In the genomic region with DNA sequence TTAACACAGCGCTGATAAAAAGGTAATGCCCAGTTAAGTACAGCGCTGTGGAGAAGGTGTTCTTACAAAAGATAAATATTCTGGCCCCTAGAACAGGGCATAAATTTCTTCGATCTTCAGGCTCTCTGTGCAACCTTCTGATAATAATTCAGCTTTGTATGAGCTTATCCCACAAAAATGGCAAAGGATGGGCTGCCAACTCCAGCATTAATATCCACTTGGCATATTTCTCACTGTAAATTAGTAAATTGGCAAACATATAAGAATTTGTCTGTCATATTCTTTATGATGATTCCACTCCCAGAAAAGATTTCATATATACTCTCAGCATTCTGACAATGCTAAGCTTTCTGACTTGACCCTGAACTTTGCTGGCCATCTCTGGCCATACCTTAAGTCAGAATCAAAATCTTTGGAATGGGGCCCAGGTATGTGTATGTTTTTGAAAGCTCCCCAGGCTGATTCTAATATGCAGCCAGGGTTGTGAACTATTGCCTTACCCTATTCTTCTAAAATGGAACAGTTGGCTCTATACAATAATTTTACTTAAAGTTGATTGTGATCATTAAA, we compare ENCODE assay signal across 23 cellular contexts.
A peak's percentile ranks its signal among the peaks of the same experiment; 100 is the strongest.
DNase-seq lines count a peak whose midpoint lies in the region; ATAC-seq and TF ChIP-seq lines count a peak whose summit lies in the region.
"Had no signal": no experiment of that assay in that cellular context is flagged by ENCODE, and none has a peak within 500 bp of the region (broad histone marks: within the 10 kb centered on the region; RNA-seq: fewer than 3 reads in every experiment).

No MANE protein-coding gene starts in this region.

- H3K9me3 Mint-ChIP-seq in MCF 10A (ENCODE audit: unreplicated experiment), result no peaks in the 10 kb centered on the region
- H3K9me3 Mint-ChIP-seq in CD8-positive, alpha-beta memory T cell, result no peaks in the 10 kb centered on the region
- H3K9me3 Mint-ChIP-seq: CD4-positive, alpha-beta T cell had no signal

- no peaks in the 10 kb centered on the region; the same call in 1 of the 2 replicates for H4K20me1 ChIP-seq in GM23248 (ENCODE audit: insufficient read depth)

- CTCF ChIA-PET in MCF 10A (lab: Yijun Ruan, JAX), result interaction anchor here (0.6 kb wide), 3 partner anchors 64 to 651 kb away, joined by 3 to 4 read pairs (median 4); no protein-coding TSS in a partner anchor
- CTCF ChIA-PET in CD8-positive, alpha-beta memory T cell (lab: Charles Lee), result no interaction called here

- H3K9me2 ChIP-seq in GM23248 (ENCODE audit: insufficient read depth), result no peaks in the 10 kb centered on the region

- H3K9ac ChIP-seq in GM23248, result no peak overlapping the region
- H3K9ac ChIP-seq: BLaER1 had no signal

- WGBS in GM23248 (ENCODE audit: low coverage in 1 of 2, low lambda C conversion rate in 2 of 2, missing lambda C conversion rate in 2 of 2), 2 experiments, result 73 to 75% methylated on average over 3 of the region's 3 CpGs

- H3K36me3 Mint-ChIP-seq in MCF 10A (ENCODE audit: insufficient read depth, unreplicated experiment), result peaks cover 6% of the 10 kb centered on the region
- H3K36me3 Mint-ChIP-seq in CD8-positive, alpha-beta memory T cell, result peaks cover 0 to 3% (median 2%) of the 10 kb centered on the region in 3 donors

- no peak overlapping the region for H2AFZ ChIP-seq in GM23248
- H2AFZ ChIP-seq: PC-9 had no signal

- H3K27ac Mint-ChIP-seq in MCF 10A (ENCODE audit: low read depth, unreplicated experiment), result no peak overlapping the region
- no peak overlapping the region for H3K27ac Mint-ChIP-seq in CD8-positive, alpha-beta memory T cell

- peaks cover 31% of the 10 kb centered on the region for H3K4me1 Mint-ChIP-seq in MCF 10A (ENCODE audit: insufficient read depth, unreplicated experiment)
- H3K4me1 Mint-ChIP-seq in CD8-positive, alpha-beta memory T cell, result peaks cover 43 to 75% (median 68%) of the 10 kb centered on the region in 3 donors

- H3F3A ChIP-seq in GM23248 (ENCODE audit: insufficient read depth), result 0 out of 2 replicates have a peak, but pooled peaks cover 9% of the 10 kb centered on the region

- no peaks in the 10 kb centered on the region for H3K36me3 ChIP-seq in GM23248 (ENCODE audit: low read depth)
- H3K36me3 ChIP-seq in CD8-positive, alpha-beta memory T cell (ENCODE audit: insufficient read depth, low read length), result no peaks in the 10 kb centered on the region
- H3K36me3 ChIP-seq: SJCRH30 had no signal

- POLR2A ChIA-PET in MCF 10A (lab: Yijun Ruan, JAX), result interaction anchor here (0.5 to 1.6 kb wide), 5 partner anchors 10 to 210 kb away, joined by 3 to 5 read pairs (median 4); no protein-coding TSS in a partner anchor
- POLR2A ChIA-PET in CD8-positive, alpha-beta memory T cell (lab: Charles Lee), result no interaction called here

- TF ChIP-seq CTCF in dorsolateral prefrontal cortex (IDR thresholded peaks at IDR 0.05 in 54 of 56, conservative IDR thresholded peaks at IDR 0.05 in 2 of 56; ENCODE audit: low read depth in 1 of 56, partially characterized antibody in 56 of 56), result no peak
- no peak for TF ChIP-seq CTCF in MCF 10A (IDR thresholded peaks at IDR 0.05; ENCODE audit: unreplicated experiment)

- no TSS peak for BruUV-seq in MCF 10A (replicated peaks; lab: Mats Ljungman, UMichigan)

- ATAC-seq in SK-N-SH treated with all-trans-retinoic acid at 6 μM for 48 hours (peak; percentile 82), HG02852 (IDR thresholded peaks at IDR 0.05; ENCODE audit: unreplicated experiment) (no peak)
- ATAC-seq: GM12878, HCT116, Right ventricle myocardium inferior had no signal

- in situ Hi-C loops in GM23248 (cut with MboI), result no loop called here

- no peak overlapping the region for H3K4me3 Mint-ChIP-seq in MCF 10A (ENCODE audit: unreplicated experiment)
- no peak overlapping the region for H3K4me3 Mint-ChIP-seq in CD8-positive, alpha-beta memory T cell
- H3K4me3 Mint-ChIP-seq: CD4-positive, alpha-beta T cell had no signal

- peaks cover 91% of the 10 kb centered on the region for H3K79me2 ChIP-seq in GM23248 (ENCODE audit: insufficient read depth)

- H3K4me1 ChIP-seq in GM23248 (ENCODE audit: insufficient read depth), result peaks cover 24% of the 10 kb centered on the region
- peaks cover 5% of the 10 kb centered on the region for H3K4me1 ChIP-seq in CD8-positive, alpha-beta memory T cell (ENCODE audit: insufficient read depth, low read length)
- H3K4me1 ChIP-seq: BLaER1 had no signal

- H3K27me3 Mint-ChIP-seq in MCF 10A (ENCODE audit: insufficient read depth, unreplicated experiment), result no peaks in the 10 kb centered on the region
- no peaks in the 10 kb centered on the region for H3K27me3 Mint-ChIP-seq in CD8-positive, alpha-beta memory T cell
- H3K27me3 Mint-ChIP-seq: CD4-positive, alpha-beta T cell had no signal

- no peaks in the 10 kb centered on the region for H3K9me3 ChIP-seq in GM23248 (ENCODE audit: low read depth)
- H3K9me3 ChIP-seq in CD8-positive, alpha-beta memory T cell (ENCODE audit: low read length), result no peaks in the 10 kb centered on the region
- H3K9me3 ChIP-seq: BLaER1, SJCRH30 had no signal

- H3K27ac ChIP-seq in GM23248 (no peak overlapping the region), dorsolateral prefrontal cortex (peak overlapping the region in 48 of 59 donors; percentile 2 to 99 (median 82))
- H3K27ac ChIP-seq in CD8-positive, alpha-beta memory T cell (ENCODE audit: low read depth, low read length), result no peak overlapping the region
- H3K27ac ChIP-seq: BLaER1, HL-60, PC-9, SJCRH30 had no signal

- intact Hi-C loops in dorsolateral prefrontal cortex (cut with DNase I), result no loop called here
- intact Hi-C loops in MCF 10A (cut with micrococcal nuclease), result no loop called here

- DNase-seq in GM23248 (no peak), dorsolateral prefrontal cortex (no peak), iris pigment epithelial cell (ENCODE audit: low read depth) (peak; percentile 22), MCF 10A (ENCODE audit: unreplicated experiment) (no peak)
- DNase-seq in CD8-positive, alpha-beta memory T cell, result no peak
- DNase-seq in activated T-cell treated with anti-CD3 and anti-CD28 coated beads, Interleukin-2, amount 50 U/mL, for 1 hour, result no peak
- DNase-seq: CD4-positive, alpha-beta T cell; COR-L47; DMS53; NCI-H1092 treated with DMSO at 0.1 percent for 48 hours; NCI-H1436 treated with DMSO at 0.1 percent for 48 hours; NCI-H187 treated with DMSO at 0.1 percent for 48 hours; NCI-H2171 treated with DMSO at 0.1 percent for 48 hours; NCI-H526 treated with DMSO at 0.1 percent for 48 hours; PC-9; SJCRH30 had no signal

- H3K27me3 ChIP-seq in GM23248 (replicated peaks; ENCODE audit: insufficient read depth) (no peaks in the 10 kb centered on the region), dorsolateral prefrontal cortex (no peaks in the 10 kb centered on the region)
- no peaks in the 10 kb centered on the region for H3K27me3 ChIP-seq in CD8-positive, alpha-beta memory T cell (ENCODE audit: insufficient read depth, low read length, poor library complexity, severe bottlenecking)
- H3K27me3 ChIP-seq: BLaER1, SJCRH30 had no signal

- H3K4me3 ChIP-seq in GM23248 (no peak overlapping the region), dorsolateral prefrontal cortex (no peak overlapping the region)
- H3K4me3 ChIP-seq in CD8-positive, alpha-beta memory T cell (ENCODE audit: low read length), result no peak overlapping the region
- H3K4me3 ChIP-seq: BLaER1, GM12878, PC-9, SJCRH30 had no signal

- peak overlapping the region; percentile 26 for H3K4me2 ChIP-seq in GM23248 (ENCODE audit: unreplicated experiment)
- H3K4me2 ChIP-seq: BLaER1, PC-9 had no signal

TF ChIP-seq in SK-N-SH treated with all-trans-retinoic acid at 6 μM for 48 hours, 23 proteins besides CTCF, POLR2A, EP300 and RAD21:
- TF ChIP-seq ZFP3 (CRISPR knock-in tag; IDR thresholded peaks at IDR 0.05) (no peak), ISL1 (CRISPR knock-in tag; IDR thresholded peaks at IDR 0.05) (peak; percentile 92), CSDC2 (CRISPR knock-in tag; IDR thresholded peaks at IDR 0.05) (0 out of 2 replicates have a peak, but pooled peaks have one; percentile 34), GLIS3 (CRISPR knock-in tag; IDR thresholded peaks at IDR 0.05) (0 out of 2 replicates have a peak, but pooled peaks have one; percentile 56)
- TF ChIP-seq, protein P1, sequence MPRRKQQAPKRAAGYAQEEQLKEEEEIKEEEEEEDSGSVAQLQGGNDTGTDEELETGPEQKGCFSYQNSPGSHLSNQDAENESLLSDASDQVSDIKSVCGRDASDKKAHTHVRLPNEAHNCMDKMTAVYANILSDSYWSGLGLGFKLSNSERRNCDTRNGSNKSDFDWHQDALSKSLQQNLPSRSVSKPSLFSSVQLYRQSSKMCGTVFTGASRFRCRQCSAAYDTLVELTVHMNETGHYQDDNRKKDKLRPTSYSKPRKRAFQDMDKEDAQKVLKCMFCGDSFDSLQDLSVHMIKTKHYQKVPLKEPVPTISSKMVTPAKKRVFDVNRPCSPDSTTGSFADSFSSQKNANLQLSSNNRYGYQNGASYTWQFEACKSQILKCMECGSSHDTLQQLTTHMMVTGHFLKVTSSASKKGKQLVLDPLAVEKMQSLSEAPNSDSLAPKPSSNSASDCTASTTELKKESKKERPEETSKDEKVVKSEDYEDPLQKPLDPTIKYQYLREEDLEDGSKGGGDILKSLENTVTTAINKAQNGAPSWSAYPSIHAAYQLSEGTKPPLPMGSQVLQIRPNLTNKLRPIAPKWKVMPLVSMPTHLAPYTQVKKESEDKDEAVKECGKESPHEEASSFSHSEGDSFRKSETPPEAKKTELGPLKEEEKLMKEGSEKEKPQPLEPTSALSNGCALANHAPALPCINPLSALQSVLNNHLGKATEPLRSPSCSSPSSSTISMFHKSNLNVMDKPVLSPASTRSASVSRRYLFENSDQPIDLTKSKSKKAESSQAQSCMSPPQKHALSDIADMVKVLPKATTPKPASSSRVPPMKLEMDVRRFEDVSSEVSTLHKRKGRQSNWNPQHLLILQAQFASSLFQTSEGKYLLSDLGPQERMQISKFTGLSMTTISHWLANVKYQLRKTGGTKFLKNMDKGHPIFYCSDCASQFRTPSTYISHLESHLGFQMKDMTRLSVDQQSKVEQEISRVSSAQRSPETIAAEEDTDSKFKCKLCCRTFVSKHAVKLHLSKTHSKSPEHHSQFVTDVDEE (CRISPR knock-in tag; IDR thresholded peaks at IDR 0.05), result no peak

Comparison
In these comparisons a context has a peak if more than half of its experiments do, and no peak if none do; other contexts are left out.
1. H3K27ac ChIP-seq: peak in dorsolateral prefrontal cortex (48 of 59); none in GM23248 (single experiment) and CD8-positive, alpha-beta memory T cell (single experiment).